ENCODE assay signal across 12 cellular contexts in the genomic region with DNA sequence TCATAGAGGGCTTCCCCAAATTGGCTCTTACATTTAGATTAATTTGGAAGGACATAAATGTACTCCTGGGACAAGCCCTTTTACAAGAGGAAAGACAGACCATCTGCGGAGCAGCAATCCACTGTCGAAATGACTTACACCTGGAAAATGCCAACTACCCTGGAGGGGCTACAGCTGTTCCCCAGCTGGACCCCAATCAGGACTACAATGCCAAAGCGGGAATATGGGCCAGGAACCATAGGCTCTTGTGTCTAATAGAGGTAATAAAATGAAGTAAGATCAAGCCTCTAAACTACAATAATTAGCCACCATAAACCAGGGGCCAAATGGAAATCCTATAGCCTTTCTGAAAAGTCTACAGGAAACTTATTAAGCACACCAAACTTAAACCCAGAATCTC.
DNase-seq lines count a peak whose midpoint lies in the region; TF ChIP-seq lines count a peak whose summit lies in the region.
"Had no signal": no experiment of that assay in that cellular context is flagged by ENCODE, and none has a peak within 500 bp of the region (broad histone marks: within the 10 kb centered on the region; RNA-seq: fewer than 3 reads in every experiment).

No MANE protein-coding gene starts in this region.

- TF ChIP-seq CTCF in nephron progenitor cell (IDR thresholded peaks at IDR 0.05): no peak
- no peak for TF ChIP-seq CTCF in ovary (IDR thresholded peaks at IDR 0.05)

- peaks cover 24% of the 10 kb centered on the region for H3K9me3 Mint-ChIP-seq in nephron progenitor cell
- H3K9me3 Mint-ChIP-seq: CD4-positive, alpha-beta T cell had no signal

- no peaks in the 10 kb centered on the region for H3K27me3 ChIP-seq in ovary

- 93 to 96% (median 95%) methylated on average over 3 of the region's 3 CpGs for WGBS in ovary, 3 donors

- intact Hi-C loops in ovary (cut with DNase I): no loop called here

- DNase-seq in NCI-H748 (lab: John Stamatoyannopoulos, UW; ENCODE audit: unreplicated experiment) (peak; percentile 4), NCI-H748 treated with DMSO at 0.1 percent for 48 hours (lab: John Stamatoyannopoulos, UW) (no peak), NCI-H69 (lab: John Stamatoyannopoulos, UW) (peak; percentile 93), nephron progenitor cell (no peak), ovary (no peak), medulla oblongata (ENCODE audit: extremely low spot score) (no peak)
- DNase-seq: AML-193; CD4-positive, alpha-beta T cell; H9 had no signal

- H3K4me3 ChIP-seq in ovary: no peak overlapping the region
- H3K4me3 ChIP-seq: A549 had no signal

- no peaks in the 10 kb centered on the region for H3K36me3 ChIP-seq in ovary

- no peaks in the 10 kb centered on the region for H3K27me3 Mint-ChIP-seq in nephron progenitor cell (ENCODE audit: low read depth, poor library complexity)
- H3K27me3 Mint-ChIP-seq: IgD-negative memory B cell had no signal

- H3K4me1 Mint-ChIP-seq in nephron progenitor cell: peaks cover 56% of the 10 kb centered on the region
- H3K4me1 Mint-ChIP-seq: IgD-negative memory B cell had no signal

- H3K27ac Mint-ChIP-seq in nephron progenitor cell: peak overlapping the region; percentile 26
- H3K27ac Mint-ChIP-seq: CD4-positive, alpha-beta T cell; H9; IgD-negative memory B cell had no signal

- H3K36me3 Mint-ChIP-seq in nephron progenitor cell (ENCODE audit: low read depth): peaks cover 23% of the 10 kb centered on the region

- no peaks in the 10 kb centered on the region for H3K9me3 ChIP-seq in ovary

- no peak overlapping the region for H3K4me3 Mint-ChIP-seq in nephron progenitor cell
- H3K4me3 Mint-ChIP-seq: CD4-positive, alpha-beta T cell; H9; IgD-negative memory B cell had no signal

- peaks cover 6% of the 10 kb centered on the region for H3K4me1 ChIP-seq in ovary (ENCODE audit: insufficient read depth)

- H3K27ac ChIP-seq in ovary: no peak overlapping the region
- H3K27ac ChIP-seq: C4-2B had no signal

- no peak for TF ChIP-seq POLR2A in ovary (IDR thresholded peaks at IDR 0.05)

- TF ChIP-seq EP300 in ovary (IDR thresholded peaks at IDR 0.05): no peak

Comparison
In these comparisons a context has a peak if more than half of its experiments do, and no peak if none do; other contexts are left out.
1. DNase-seq: peak in NCI-H748 (single experiment) and NCI-H69 (single experiment); none in NCI-H748 treated with DMSO at 0.1 percent for 48 hours (single experiment), nephron progenitor cell (single experiment), ovary (0 of 5) and medulla oblongata (single experiment).